ENCODE assay signal across 1 cellular context in the genomic region with DNA sequence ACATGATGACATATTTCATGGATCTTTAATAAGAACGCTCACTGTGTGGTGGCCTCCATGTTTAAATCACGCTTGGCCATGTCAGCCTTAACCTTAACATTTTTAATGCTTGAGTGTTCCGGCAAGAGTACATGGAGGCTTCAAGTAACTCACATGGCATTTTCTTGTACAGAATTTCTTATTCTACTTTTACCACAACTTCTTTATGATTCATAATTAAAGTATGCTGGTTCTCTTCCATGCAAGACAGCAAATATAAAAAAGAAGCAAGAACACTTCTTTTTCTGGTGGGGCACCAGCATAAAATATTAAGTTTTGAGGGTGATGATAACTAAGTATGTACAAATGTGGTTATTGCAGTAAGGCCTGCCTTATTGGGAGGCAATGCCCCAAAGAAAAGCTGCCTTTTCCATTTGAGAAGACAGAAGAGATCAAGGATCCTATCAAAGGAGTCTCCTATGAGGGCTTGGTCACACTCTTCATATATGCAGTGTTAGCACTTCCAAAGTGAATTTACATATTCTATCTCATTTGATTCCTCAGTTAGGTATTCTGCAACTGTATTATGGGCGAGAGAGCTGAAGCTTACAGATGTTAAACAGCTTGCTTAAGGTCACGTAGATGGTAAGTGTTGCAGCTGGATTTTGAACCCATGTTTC.
TF ChIP-seq lines count a peak whose summit lies in the region.

No MANE protein-coding gene starts in this region.

TF ChIP-seq in IMR-90, 13 proteins besides CTCF, POLR2A, EP300 and RAD21 (continued from another document):
- TF ChIP-seq FOS (IDR thresholded peaks at IDR 0.05; ENCODE audit: low read depth, low read length): no peak
- TF ChIP-seq RFX5 (IDR thresholded peaks at IDR 0.05; ENCODE audit: low read depth, low read length): no peak
- no peak for TF ChIP-seq MAFK (IDR thresholded peaks at IDR 0.05; ENCODE audit: low read depth, low read length)
- no peak for TF ChIP-seq RCOR1 (IDR thresholded peaks at IDR 0.05; ENCODE audit: insufficient replicate concordance, low read length)
